Comparison of ENCODE assay signal across 19 cellular contexts in genomic region chr20:50585214-50585613, GRCh38.
DNase-seq lines count a peak whose midpoint lies in the region; ATAC-seq and TF ChIP-seq lines count a peak whose summit lies in the region.
"Had no signal": no experiment of that assay in that cellular context is flagged by ENCODE, and none has a peak within 500 bp of the region (broad histone marks: within the 10 kb centered on the region; RNA-seq: fewer than 3 reads in every experiment).

No MANE protein-coding gene starts in this region.

- no peak for TF ChIP-seq POLR2A in GM18505 (IDR thresholded peaks at IDR 0.05; ENCODE audit: borderline replicate concordance, extremely low read depth, insufficient read depth, insufficient read length)

- H3K27me3 ChIP-seq in neural progenitor cell (no peaks in the 10 kb centered on the region), aorta (ENCODE audit: control insufficient read depth in 1 of 2, insufficient read depth in 2 of 2, low read length in 1 of 2) (no peaks in the 10 kb centered on the region)
- H3K27me3 ChIP-seq: BLaER1 treated with 17β-estradiol and CSF1 and Interleukin-3, amounts not matched to agents 10 nM and 100 nM; Peyer's patch had no signal

- no peak overlapping the region for H3K9ac ChIP-seq in neural progenitor cell
- H3K9ac ChIP-seq: BLaER1 treated with 17β-estradiol and CSF1 and Interleukin-3, amounts not matched to agents 10 nM and 100 nM had no signal

- H3K36me3 Mint-ChIP-seq in activated naive CD4-positive, alpha-beta T cell treated with anti-CD3 and anti-CD28 coated beads, Interleukin-2, amount 50 U/mL, for 72 hours = peaks cover 8 to 33% of the 10 kb centered on the region in 2 donors
- peaks cover 56% of the 10 kb centered on the region for H3K36me3 Mint-ChIP-seq in activated naive CD4-positive, alpha-beta T cell treated with anti-CD3 and anti-CD28 coated beads, Interleukin-2, amount 10 ng/mL, durations not matched to agents 7 days and 5 days
- peaks cover 98% of the 10 kb centered on the region for H3K36me3 Mint-ChIP-seq in activated T-helper 17 cell treated with anti-CD3 and anti-CD28 coated beads, Interleukin-2, amount 50 U/mL, for 72 hours (ENCODE audit: low read depth)
- H3K36me3 Mint-ChIP-seq in neural progenitor cell = peaks cover 18% of the 10 kb centered on the region

- H3K4me1 ChIP-seq in neural progenitor cell (peaks cover 10% of the 10 kb centered on the region), aorta (ENCODE audit: control insufficient read depth in 1 of 2, insufficient read depth in 2 of 2, low read length in 2 of 2) (no peaks in the 10 kb centered on the region)
- H3K4me1 ChIP-seq: HAP-1 had no signal

- H3K27ac ChIP-seq in neural progenitor cell = no peak overlapping the region
- no peak overlapping the region for H3K27ac ChIP-seq in aorta (ENCODE audit: low read depth in 1 of 2, low read length in 2 of 2)
- H3K27ac ChIP-seq: BLaER1 treated with 17β-estradiol and CSF1 and Interleukin-3, amounts not matched to agents 10 nM and 100 nM; Peyer's patch had no signal

- H2AFZ ChIP-seq in neural progenitor cell (replicated peaks) = no peak overlapping the region

- H4K20me1 ChIP-seq in neural progenitor cell (ENCODE audit: low read depth) = peaks cover 6% of the 10 kb centered on the region

- H3K79me2 ChIP-seq in neural progenitor cell (ENCODE audit: low read depth) = no peaks in the 10 kb centered on the region

- DNase-seq in activated naive CD4-positive, alpha-beta T cell treated with anti-CD3 and anti-CD28 coated beads, Interleukin-2, amount 50 U/mL, for 72 hours (ENCODE audit: low spot score in 2 of 2) = no peak
- no peak for DNase-seq in activated naive CD4-positive, alpha-beta T cell treated with anti-CD3 and anti-CD28 coated beads, Interleukin-2, amount 10 ng/mL, durations not matched to agents 7 days and 5 days
- no peak for DNase-seq in neural progenitor cell (ENCODE audit: low spot score)
- DNase-seq in aorta = peak; percentile 9 to 50
- DNase-seq: Calu3; CD8-positive, alpha-beta T cell; GF-D8; KG1; NCI-H1417 treated with DMSO at 0.1 percent for 48 hours; NCI-H187 treated with DMSO at 0.1 percent for 48 hours; NCI-H446; NK-92 treated with Interleukin-12 subunit alpha and Interleukin-12 subunit beta, amount 100 ng/mL, for 24 hours; Peyer's patch; SHP77 had no signal

- intact Hi-C loops in aorta (cut with DNase I) = no loop called here

- CTCF ChIA-PET in activated naive CD4-positive, alpha-beta T cell treated with anti-CD3 and anti-CD28 coated beads, Interleukin-2, amount 10 ng/mL, durations not matched to agents 7 days and 5 days (lab: Charles Lee) = interaction anchor here (0.5 to 4.8 kb wide), 5 partner anchors 9 to 107 kb away, joined by 3 to 24 read pairs (median 3); no protein-coding TSS in a partner anchor

- H3K4me3 ChIP-seq in neural progenitor cell = no peak overlapping the region
- no peak overlapping the region for H3K4me3 ChIP-seq in aorta (ENCODE audit: low read length in 2 of 2)
- H3K4me3 ChIP-seq: BLaER1 treated with 17β-estradiol and CSF1 and Interleukin-3, amounts not matched to agents 10 nM and 100 nM; HAP-1; Peyer's patch had no signal

- H3K9me3 Mint-ChIP-seq in activated naive CD4-positive, alpha-beta T cell treated with anti-CD3 and anti-CD28 coated beads, Interleukin-2, amount 50 U/mL, for 72 hours = no peaks in the 10 kb centered on the region
- H3K9me3 Mint-ChIP-seq in activated naive CD4-positive, alpha-beta T cell treated with anti-CD3 and anti-CD28 coated beads, Interleukin-2, amount 10 ng/mL, durations not matched to agents 7 days and 5 days = no peaks in the 10 kb centered on the region
- no peaks in the 10 kb centered on the region for H3K9me3 Mint-ChIP-seq in activated T-helper 17 cell treated with anti-CD3 and anti-CD28 coated beads, Interleukin-2, amount 50 U/mL, for 72 hours
- no peaks in the 10 kb centered on the region for H3K9me3 Mint-ChIP-seq in neural progenitor cell
- H3K9me3 Mint-ChIP-seq: CD8-positive, alpha-beta T cell had no signal

- H3K27ac Mint-ChIP-seq in activated naive CD4-positive, alpha-beta T cell treated with anti-CD3 and anti-CD28 coated beads, Interleukin-2, amount 50 U/mL, for 72 hours = peak overlapping the region; percentile 17 to 50
- H3K27ac Mint-ChIP-seq in activated naive CD4-positive, alpha-beta T cell treated with anti-CD3 and anti-CD28 coated beads, Interleukin-2, amount 10 ng/mL, durations not matched to agents 7 days and 5 days = no peak overlapping the region
- peak overlapping the region; percentile 54 for H3K27ac Mint-ChIP-seq in activated T-helper 17 cell treated with anti-CD3 and anti-CD28 coated beads, Interleukin-2, amount 50 U/mL, for 72 hours
- peak overlapping the region; percentile 57 for H3K27ac Mint-ChIP-seq in neural progenitor cell
- H3K27ac Mint-ChIP-seq: CD8-positive, alpha-beta T cell had no signal

- H3K4me1 Mint-ChIP-seq in activated naive CD4-positive, alpha-beta T cell treated with anti-CD3 and anti-CD28 coated beads, Interleukin-2, amount 10 ng/mL, durations not matched to agents 7 days and 5 days = no peaks in the 10 kb centered on the region
- H3K4me1 Mint-ChIP-seq in activated T-helper 17 cell treated with anti-CD3 and anti-CD28 coated beads, Interleukin-2, amount 50 U/mL, for 72 hours = peaks cover 5% of the 10 kb centered on the region
- H3K4me1 Mint-ChIP-seq in neural progenitor cell = no peaks in the 10 kb centered on the region

- no peak overlapping the region for H3K4me3 Mint-ChIP-seq in activated naive CD4-positive, alpha-beta T cell treated with anti-CD3 and anti-CD28 coated beads, Interleukin-2, amount 10 ng/mL, durations not matched to agents 7 days and 5 days
- no peak overlapping the region for H3K4me3 Mint-ChIP-seq in activated T-helper 17 cell treated with anti-CD3 and anti-CD28 coated beads, Interleukin-2, amount 50 U/mL, for 72 hours
- no peak overlapping the region for H3K4me3 Mint-ChIP-seq in neural progenitor cell
- H3K4me3 Mint-ChIP-seq: CD8-positive, alpha-beta T cell had no signal

- H3K27me3 Mint-ChIP-seq in activated naive CD4-positive, alpha-beta T cell treated with anti-CD3 and anti-CD28 coated beads, Interleukin-2, amount 10 ng/mL, durations not matched to agents 7 days and 5 days = no peaks in the 10 kb centered on the region
- H3K27me3 Mint-ChIP-seq in activated T-helper 17 cell treated with anti-CD3 and anti-CD28 coated beads, Interleukin-2, amount 50 U/mL, for 72 hours = no peaks in the 10 kb centered on the region
- no peaks in the 10 kb centered on the region for H3K27me3 Mint-ChIP-seq in neural progenitor cell (ENCODE audit: insufficient read depth, low read depth)

- no peak overlapping the region for H3K4me2 ChIP-seq in neural progenitor cell
- H3K4me2 ChIP-seq: BLaER1 treated with 17β-estradiol and CSF1 and Interleukin-3, amounts not matched to agents 10 nM and 100 nM had no signal

- 70% methylated on average over 5 of the region's 5 CpGs for WGBS in aorta, 2 donors

- H3F3A ChIP-seq in neural progenitor cell (ENCODE audit: low read depth) = no peaks in the 10 kb centered on the region

- H3K36me3 ChIP-seq in neural progenitor cell (no peaks in the 10 kb centered on the region), aorta (ENCODE audit: control insufficient read depth in 1 of 2, insufficient read depth in 2 of 2, low read length in 1 of 2) (peaks cover 0 to 10% of the 10 kb centered on the region in 2 donors)

- TF ChIP-seq CTCF in neural progenitor cell (IDR thresholded peaks at IDR 0.05) = no peak

- no peak for ATAC-seq in activated naive CD4-positive, alpha-beta T cell treated with anti-CD3 and anti-CD28 coated beads, Interleukin-2, amount 50 U/mL, for 72 hours
- no peak for ATAC-seq in activated T-helper 17 cell treated with anti-CD3 and anti-CD28 coated beads, Interleukin-2, amount 50 U/mL, for 72 hours (replicated peaks)
- ATAC-seq in aorta (ENCODE audit: low FRiP score) (no peak), GM18505 (IDR thresholded peaks at IDR 0.05; ENCODE audit: unreplicated experiment) (no peak), HG03442 (IDR thresholded peaks at IDR 0.05; ENCODE audit: unreplicated experiment) (no peak)
- ATAC-seq: CD8-positive, alpha-beta T cell had no signal

- H3K9me3 ChIP-seq in neural progenitor cell (ENCODE audit: low read depth) = no peaks in the 10 kb centered on the region
- H3K9me3 ChIP-seq in aorta (ENCODE audit: control insufficient read depth, low read length) = no peaks in the 10 kb centered on the region
- H3K9me3 ChIP-seq: BLaER1 treated with 17β-estradiol and CSF1 and Interleukin-3, amounts not matched to agents 10 nM and 100 nM; HAP-1; Peyer's patch had no signal

Comparison
In these comparisons a context has a peak if more than half of its experiments do, and no peak if none do; other contexts are left out.
1. DNase-seq: peak in aorta (2 of 2); none in activated naive CD4-positive, alpha-beta T cell treated with anti-CD3 and anti-CD28 coated beads, Interleukin-2, amount 50 U/mL, for 72 hours (0 of 2), activated naive CD4-positive, alpha-beta T cell treated with anti-CD3 and anti-CD28 coated beads, Interleukin-2, amount 10 ng/mL, durations not matched to agents 7 days and 5 days (single experiment) and neural progenitor cell (single experiment).